Comparison of ENCODE assay signal across 1 cellular context in genomic region chr6:158815379-158815724, GRCh38.
A peak's percentile ranks its signal among the peaks of the same experiment; 100 is the strongest.
TF ChIP-seq lines count a peak whose summit lies in the region.

No MANE protein-coding gene starts in this region.

TF ChIP-seq in HepG2, 621 proteins besides CTCF, POLR2A, EP300 and RAD21 (continued from another document and continues in another):
- TF ChIP-seq HIC2 (CRISPR knock-in tag; IDR thresholded peaks at IDR 0.05; ENCODE audit: low read depth): peak; percentile 55; the same call in 1 of the 2 replicates
- TF ChIP-seq FOXC1 (CRISPR knock-in tag; IDR thresholded peaks at IDR 0.05; ENCODE audit: borderline replicate concordance): no peak
- no peak for TF ChIP-seq NFATC3 (CRISPR knock-in tag; IDR thresholded peaks at IDR 0.05)
- no peak; the same call in 1 of the 2 replicates for TF ChIP-seq ZKSCAN1 (IDR thresholded peaks at IDR 0.05; ENCODE audit: low read length)
- no peak for TF ChIP-seq ZNF550 (CRISPR knock-in tag; IDR thresholded peaks at IDR 0.05; ENCODE audit: borderline replicate concordance)
- no peak for TF ChIP-seq ZNF567 (CRISPR knock-in tag; IDR thresholded peaks at IDR 0.05; ENCODE audit: borderline replicate concordance)
- TF ChIP-seq SRF (IDR thresholded peaks at IDR 0.05; ENCODE audit: low read depth, low read length): no peak
- no peak for TF ChIP-seq RBFOX2 (IDR thresholded peaks at IDR 0.05; ENCODE audit: low read depth, low read length)
- TF ChIP-seq ATF4 (CRISPR knock-in tag; IDR thresholded peaks at IDR 0.05): no peak
- TF ChIP-seq MTA3 (CRISPR knock-in tag; IDR thresholded peaks at IDR 0.05): no peak
- no peak for TF ChIP-seq SNAPC2 (CRISPR knock-in tag; IDR thresholded peaks at IDR 0.05)
- no peak for TF ChIP-seq ATM (IDR thresholded peaks at IDR 0.05; ENCODE audit: borderline replicate concordance)
- TF ChIP-seq CSRNP2 (CRISPR knock-in tag; conservative IDR thresholded peaks at IDR 0.05; ENCODE audit: low read depth): no peak
- no peak for TF ChIP-seq ZBTB26 (CRISPR knock-in tag; IDR thresholded peaks at IDR 0.05; ENCODE audit: borderline replicate concordance)
- TF ChIP-seq ZNF24 (IDR thresholded peaks at IDR 0.05): no peak
- no peak for TF ChIP-seq BRCA1 (CRISPR knock-in tag; IDR thresholded peaks at IDR 0.05)
- no peak for TF ChIP-seq KLF11 (CRISPR knock-in tag; IDR thresholded peaks at IDR 0.05)
- TF ChIP-seq ZBTB44 (CRISPR knock-in tag; IDR thresholded peaks at IDR 0.05): no peak
- peak; percentile 70; the same call in 1 of the 2 replicates for TF ChIP-seq KDM1A (CRISPR knock-in tag; IDR thresholded peaks at IDR 0.05)
- TF ChIP-seq YEATS2 (CRISPR knock-in tag; IDR thresholded peaks at IDR 0.05; ENCODE audit: borderline replicate concordance): no peak
- TF ChIP-seq, protein P1, sequence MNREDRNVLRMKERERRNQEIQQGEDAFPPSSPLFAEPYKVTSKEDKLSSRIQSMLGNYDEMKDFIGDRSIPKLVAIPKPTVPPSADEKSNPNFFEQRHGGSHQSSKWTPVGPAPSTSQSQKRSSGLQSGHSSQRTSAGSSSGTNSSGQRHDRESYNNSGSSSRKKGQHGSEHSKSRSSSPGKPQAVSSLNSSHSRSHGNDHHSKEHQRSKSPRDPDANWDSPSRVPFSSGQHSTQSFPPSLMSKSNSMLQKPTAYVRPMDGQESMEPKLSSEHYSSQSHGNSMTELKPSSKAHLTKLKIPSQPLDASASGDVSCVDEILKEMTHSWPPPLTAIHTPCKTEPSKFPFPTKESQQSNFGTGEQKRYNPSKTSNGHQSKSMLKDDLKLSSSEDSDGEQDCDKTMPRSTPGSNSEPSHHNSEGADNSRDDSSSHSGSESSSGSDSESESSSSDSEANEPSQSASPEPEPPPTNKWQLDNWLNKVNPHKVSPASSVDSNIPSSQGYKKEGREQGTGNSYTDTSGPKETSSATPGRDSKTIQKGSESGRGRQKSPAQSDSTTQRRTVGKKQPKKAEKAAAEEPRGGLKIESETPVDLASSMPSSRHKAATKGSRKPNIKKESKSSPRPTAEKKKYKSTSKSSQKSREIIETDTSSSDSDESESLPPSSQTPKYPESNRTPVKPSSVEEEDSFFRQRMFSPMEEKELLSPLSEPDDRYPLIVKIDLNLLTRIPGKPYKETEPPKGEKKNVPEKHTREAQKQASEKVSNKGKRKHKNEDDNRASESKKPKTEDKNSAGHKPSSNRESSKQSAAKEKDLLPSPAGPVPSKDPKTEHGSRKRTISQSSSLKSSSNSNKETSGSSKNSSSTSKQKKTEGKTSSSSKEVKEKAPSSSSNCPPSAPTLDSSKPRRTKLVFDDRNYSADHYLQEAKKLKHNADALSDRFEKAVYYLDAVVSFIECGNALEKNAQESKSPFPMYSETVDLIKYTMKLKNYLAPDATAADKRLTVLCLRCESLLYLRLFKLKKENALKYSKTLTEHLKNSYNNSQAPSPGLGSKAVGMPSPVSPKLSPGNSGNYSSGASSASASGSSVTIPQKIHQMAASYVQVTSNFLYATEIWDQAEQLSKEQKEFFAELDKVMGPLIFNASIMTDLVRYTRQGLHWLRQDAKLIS (CRISPR knock-in tag; IDR thresholded peaks at IDR 0.05): no peak
- TF ChIP-seq KIAA2018 (CRISPR knock-in tag; IDR thresholded peaks at IDR 0.05; ENCODE audit: borderline replicate concordance): no peak
- no peak for TF ChIP-seq SAFB2 (CRISPR knock-in tag; IDR thresholded peaks at IDR 0.05; ENCODE audit: borderline replicate concordance, low read depth)
- no peak for TF ChIP-seq CHD2 (IDR thresholded peaks at IDR 0.05; ENCODE audit: low read depth, low read length)
- TF ChIP-seq, protein P2, sequence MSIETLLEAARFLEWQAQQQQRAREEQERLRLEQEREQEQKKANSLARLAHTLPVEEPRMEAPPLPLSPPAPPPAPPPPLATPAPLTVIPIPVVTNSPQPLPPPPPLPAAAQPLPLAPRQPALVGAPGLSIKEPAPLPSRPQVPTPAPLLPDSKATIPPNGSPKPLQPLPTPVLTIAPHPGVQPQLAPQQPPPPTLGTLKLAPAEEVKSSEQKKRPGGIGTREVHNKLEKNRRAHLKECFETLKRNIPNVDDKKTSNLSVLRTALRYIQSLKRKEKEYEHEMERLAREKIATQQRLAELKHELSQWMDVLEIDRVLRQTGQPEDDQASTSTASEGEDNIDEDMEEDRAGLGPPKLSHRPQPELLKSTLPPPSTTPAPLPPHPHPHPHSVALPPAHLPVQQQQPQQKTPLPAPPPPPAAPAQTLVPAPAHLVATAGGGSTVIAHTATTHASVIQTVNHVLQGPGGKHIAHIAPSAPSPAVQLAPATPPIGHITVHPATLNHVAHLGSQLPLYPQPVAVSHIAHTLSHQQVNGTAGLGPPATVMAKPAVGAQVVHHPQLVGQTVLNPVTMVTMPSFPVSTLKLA (IDR thresholded peaks at IDR 0.05): no peak
- TF ChIP-seq DPF2 (CRISPR knock-in tag; IDR thresholded peaks at IDR 0.05; ENCODE audit: borderline replicate concordance, low read depth): no peak; the same call in 1 of the 2 replicates
- no peak for TF ChIP-seq RNF219 (CRISPR knock-in tag; IDR thresholded peaks at IDR 0.05)
- TF ChIP-seq FOXA3 (CRISPR knock-in tag; IDR thresholded peaks at IDR 0.05): peak; percentile 37; the same call in 1 of the 2 replicates
- TF ChIP-seq IKZF1 (IDR thresholded peaks at IDR 0.05): no peak
- TF ChIP-seq KDM6A (CRISPR knock-in tag; IDR thresholded peaks at IDR 0.05; ENCODE audit: low read depth): peak; percentile 56; the same call in 1 of the 2 replicates
- TF ChIP-seq MXD3 (CRISPR knock-in tag; IDR thresholded peaks at IDR 0.05): no peak
